1 cellular context compared by ENCODE assay signal in genomic region chr11:533586-534196, GRCh38.
TF ChIP-seq lines count a peak whose summit lies in the region.

No MANE protein-coding gene starts in this region.

TF ChIP-seq in HepG2, 621 proteins besides CTCF, POLR2A, EP300 and RAD21:
- TF ChIP-seq ZNF256 (CRISPR knock-in tag; conservative IDR thresholded peaks at IDR 0.05): no peak
- TF ChIP-seq ZNF782 (CRISPR knock-in tag; IDR thresholded peaks at IDR 0.05; ENCODE audit: borderline replicate concordance): no peak
- no peak for TF ChIP-seq ZBTB20 (CRISPR knock-in tag; IDR thresholded peaks at IDR 0.05; ENCODE audit: borderline replicate concordance, low read depth)
- 0 out of 2 replicates have a peak, but pooled peaks have one; percentile 9 for TF ChIP-seq ZNF274 (CRISPR knock-in tag; IDR thresholded peaks at IDR 0.05)
- peak; percentile 19 for TF ChIP-seq AGO1 (IDR thresholded peaks at IDR 0.05; ENCODE audit: low read depth, low read length, poor library complexity, severe bottlenecking)
- TF ChIP-seq HNRNPLL (IDR thresholded peaks at IDR 0.05; ENCODE audit: low read depth, low read length, poor library complexity, severe bottlenecking): no peak
- no peak for TF ChIP-seq NFE2 (CRISPR knock-in tag; IDR thresholded peaks at IDR 0.05)
- TF ChIP-seq ZNF354B (CRISPR knock-in tag; IDR thresholded peaks at IDR 0.05): no peak
- TF ChIP-seq TBP (CRISPR knock-in tag; IDR thresholded peaks at IDR 0.05): no peak
- no peak for TF ChIP-seq ATF7 (IDR thresholded peaks at IDR 0.05)
- no peak for TF ChIP-seq ATF7 (CRISPR knock-in tag; IDR thresholded peaks at IDR 0.05)
- TF ChIP-seq ZFP41 (CRISPR knock-in tag; IDR thresholded peaks at IDR 0.05; ENCODE audit: borderline replicate concordance): no peak
- TF ChIP-seq SOX6 (IDR thresholded peaks at IDR 0.05): no peak
- TF ChIP-seq SOX6 (CRISPR knock-in tag; IDR thresholded peaks at IDR 0.05): no peak
